Comparison of ENCODE assay signal across 1 cellular context in genomic region chr17:28092109-28092508, GRCh38.
TF ChIP-seq lines count a peak whose summit lies in the region.

No MANE protein-coding gene starts in this region.

TF ChIP-seq in WTC11, 78 proteins besides CTCF, POLR2A, EP300 and RAD21 (continued from another document):
- TF ChIP-seq ERG (CRISPR knock-in tag; IDR thresholded peaks at IDR 0.05) (no peak), ZNF138 (CRISPR knock-in tag; conservative IDR thresholded peaks at IDR 0.05) (no peak), NFATC4 (CRISPR knock-in tag; IDR thresholded peaks at IDR 0.05) (no peak), CDX4 (CRISPR knock-in tag; IDR thresholded peaks at IDR 0.05; ENCODE audit: borderline replicate concordance) (no peak), USF2 (CRISPR knock-in tag; IDR thresholded peaks at IDR 0.05) (no peak), SP1 (CRISPR knock-in tag; conservative IDR thresholded peaks at IDR 0.05) (no peak), STAT6 (CRISPR knock-in tag; conservative IDR thresholded peaks at IDR 0.05; ENCODE audit: low read depth) (no peak)
